Comparison of ENCODE assay signal across 1 cellular context in the genomic region with DNA sequence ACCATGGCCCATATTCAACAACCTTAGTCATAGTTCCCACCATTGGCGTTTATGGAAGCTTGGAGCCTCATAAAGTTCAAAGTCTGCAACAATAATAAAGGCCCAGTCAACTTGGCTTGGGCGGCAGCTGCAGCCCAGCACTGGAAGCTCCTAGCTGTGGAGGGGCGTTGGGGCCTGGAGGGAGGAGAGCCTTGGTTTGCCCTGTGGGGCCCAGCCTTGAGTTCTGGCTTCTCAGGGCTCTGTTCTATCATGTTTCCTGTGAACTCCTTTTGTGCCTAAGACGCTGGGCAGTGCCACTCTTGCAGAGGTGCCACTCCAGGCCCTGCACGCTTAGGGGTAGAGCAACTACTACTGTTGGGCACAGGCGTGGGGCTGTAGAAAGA.
TF ChIP-seq lines count a peak whose summit lies in the region.

No MANE protein-coding gene starts in this region.

TF ChIP-seq in K562, 482 proteins besides CTCF, POLR2A, EP300 and RAD21:
- TF ChIP-seq C11orf30 (IDR thresholded peaks at IDR 0.05; ENCODE audit: low read depth) = no peak
- no peak for TF ChIP-seq ARHGAP35 (IDR thresholded peaks at IDR 0.05; ENCODE audit: partially characterized antibody)
- no peak for TF ChIP-seq ZNF41 (CRISPR knock-in tag; conservative IDR thresholded peaks at IDR 0.05)
- TF ChIP-seq ZSCAN32 (CRISPR knock-in tag; IDR thresholded peaks at IDR 0.05) = no peak
- TF ChIP-seq ZFP30 (CRISPR knock-in tag; IDR thresholded peaks at IDR 0.05; ENCODE audit: borderline replicate concordance) = no peak
- no peak for TF ChIP-seq ZNF175 (CRISPR knock-in tag; IDR thresholded peaks at IDR 0.05; ENCODE audit: low read depth)
- TF ChIP-seq ZNF79 (CRISPR knock-in tag; IDR thresholded peaks at IDR 0.05; ENCODE audit: low read depth) = no peak
- TF ChIP-seq, protein P1, sequence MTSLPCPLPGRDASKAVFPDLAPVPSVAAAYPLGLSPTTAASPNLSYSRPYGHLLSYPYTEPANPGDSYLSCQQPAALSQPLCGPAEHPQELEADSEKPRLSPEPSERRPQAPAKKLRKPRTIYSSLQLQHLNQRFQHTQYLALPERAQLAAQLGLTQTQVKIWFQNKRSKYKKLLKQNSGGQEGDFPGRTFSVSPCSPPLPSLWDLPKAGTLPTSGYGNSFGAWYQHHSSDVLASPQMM (CRISPR knock-in tag; IDR thresholded peaks at IDR 0.05) = no peak
